8 cellular contexts compared by ENCODE assay signal in the genomic region with DNA sequence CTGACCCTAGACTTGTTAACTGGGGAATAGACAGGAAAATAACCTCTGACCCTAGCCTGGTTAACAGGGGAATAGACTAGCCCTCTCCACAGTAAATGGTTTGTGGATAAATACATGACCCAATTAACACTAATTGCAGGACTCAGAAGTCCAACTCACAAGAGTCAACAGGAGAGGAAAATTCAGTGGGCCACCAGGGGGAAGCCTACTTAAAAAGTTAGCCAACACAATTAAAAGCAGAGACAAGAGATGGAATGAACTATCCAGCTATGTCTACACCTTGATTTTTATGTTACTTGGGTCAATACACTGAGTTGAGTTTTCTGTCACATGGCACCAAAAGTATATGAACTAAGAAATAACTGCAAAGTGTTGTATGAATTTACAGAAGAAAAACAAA.
A peak's percentile ranks its signal among the peaks of the same experiment; 100 is the strongest.
DNase-seq lines count a peak whose midpoint lies in the region; ATAC-seq and TF ChIP-seq lines count a peak whose summit lies in the region.

No MANE protein-coding gene starts in this region.

- peak; percentile 72 for TF ChIP-seq CTCF in PC-3 (conservative IDR thresholded peaks at IDR 0.05; ENCODE audit: low read depth, low read length)

- no peaks in the 10 kb centered on the region for H4K20me1 ChIP-seq in PC-3 (ENCODE audit: low read length)

- no peaks in the 10 kb centered on the region for H3K9me3 ChIP-seq in CD8-positive, alpha-beta memory T cell (ENCODE audit: low read length)
- H3K9me3 ChIP-seq in PC-3 (ENCODE audit: low read length): no peaks in the 10 kb centered on the region

- intact Hi-C loops in PC-3 (cut with micrococcal nuclease): loop anchor here (1.0 to 10.0 kb wide), 5 partner anchors 34 to 439 kb away; no protein-coding TSS in a partner anchor

- peaks cover 0 to 1% of the 10 kb centered on the region in 2 donors for H3K27me3 Mint-ChIP-seq in CD8-positive, alpha-beta memory T cell
- H3K27me3 Mint-ChIP-seq in activated naive CD8-positive, alpha-beta T cell: no peaks in the 10 kb centered on the region

- no peaks in the 10 kb centered on the region for H3K27me3 ChIP-seq in CD8-positive, alpha-beta memory T cell (ENCODE audit: insufficient read depth, low read length, poor library complexity, severe bottlenecking)
- H3K27me3 ChIP-seq in PC-3 (ENCODE audit: low read length): no peaks in the 10 kb centered on the region

- POLR2A ChIA-PET in CD8-positive, alpha-beta memory T cell (lab: Charles Lee): interaction anchor here (1.5 to 2.3 kb wide), 3 partner anchors 34 to 162 kb away, joined by 4 to 18 read pairs (median 18); partner anchors contain the start of gene SLC39A10
- POLR2A ChIA-PET in PC-3 (lab: Charles Lee; ENCODE audit: unreplicated experiment): no interaction called here

- no peaks in the 10 kb centered on the region for H3K36me3 Mint-ChIP-seq in CD8-positive, alpha-beta memory T cell
- H3K36me3 Mint-ChIP-seq in activated naive CD8-positive, alpha-beta T cell: no peaks in the 10 kb centered on the region

- H3K79me2 ChIP-seq in PC-3 (ENCODE audit: low read length): no peaks in the 10 kb centered on the region

- DNase-seq in CD8-positive, alpha-beta memory T cell: peak; percentile 35 to 78 (median 53)
- DNase-seq in PC-3 (peak; percentile 59), kidney tubule cell (ENCODE audit: low spot score) (peak; percentile 34), cerebellar cortex (ENCODE audit: low spot score) (no peak)
- peak; percentile 29 to 52 for DNase-seq in stimulated activated CD8-positive, alpha-beta memory T cell treated with anti-CD3 and anti-CD28 coated beads, Interleukin-7, amount 100 ng/mL, for 1 hour (ENCODE audit: low read depth in 2 of 2)
- no peak for DNase-seq in NK-92 treated with Interleukin-12 subunit alpha and Interleukin-12 subunit beta, amount 100 ng/mL, for 24 hours (lab: John Stamatoyannopoulos, UW)

- BruUV-seq in PC-3 (replicated peaks; lab: Mats Ljungman, UMichigan): no TSS peak

- CTCF ChIA-PET in CD8-positive, alpha-beta memory T cell (lab: Charles Lee): interaction anchor here (0.6 to 8.8 kb wide), 29 partner anchors 9 to 570 kb away, joined by 3 to 120 read pairs (median 5); partner anchors contain the start of genes DNAH7 and SLC39A10
- CTCF ChIA-PET in PC-3 (lab: Charles Lee): interaction anchor here (0.6 to 1.7 kb wide), 4 partner anchors 48 to 228 kb away, joined by 3 to 9 read pairs (median 7); partner anchors contain the start of gene SLC39A10

- no peak overlapping the region for H3K4me3 Mint-ChIP-seq in CD8-positive, alpha-beta memory T cell
- no peak overlapping the region for H3K4me3 Mint-ChIP-seq in activated naive CD8-positive, alpha-beta T cell

- H3K9me2 ChIP-seq in PC-3 (replicated peaks; ENCODE audit: low read length): no peaks in the 10 kb centered on the region

- peaks cover 15% of the 10 kb centered on the region for H3K4me1 ChIP-seq in CD8-positive, alpha-beta memory T cell (ENCODE audit: insufficient read depth, low read length)
- H3K4me1 ChIP-seq in PC-3 (ENCODE audit: insufficient read depth, low read length): 0 out of 2 replicates have a peak, but pooled peaks cover 7% of the 10 kb centered on the region

- H3K9ac ChIP-seq in PC-3 (ENCODE audit: low read length): no peak overlapping the region

- no peak overlapping the region for H3K4me2 ChIP-seq in PC-3 (ENCODE audit: low read length)

- no peaks in the 10 kb centered on the region for H3F3A ChIP-seq in PC-3 (ENCODE audit: low read length, unreplicated experiment)

- H3K27ac ChIP-seq in CD8-positive, alpha-beta memory T cell (ENCODE audit: low read depth, low read length): no peak overlapping the region
- no peak overlapping the region for H3K27ac ChIP-seq in PC-3 (ENCODE audit: low read length)

- peak overlapping the region in 3 of 8 donors; percentile 17 to 66 (median 54) for H3K27ac Mint-ChIP-seq in CD8-positive, alpha-beta memory T cell
- peak overlapping the region; percentile 38 for H3K27ac Mint-ChIP-seq in activated naive CD8-positive, alpha-beta T cell

- H3K36me3 ChIP-seq in CD8-positive, alpha-beta memory T cell (ENCODE audit: insufficient read depth, low read length): no peaks in the 10 kb centered on the region
- H3K36me3 ChIP-seq in PC-3 (ENCODE audit: low read depth, low read length): no peaks in the 10 kb centered on the region

- H3K9me3 Mint-ChIP-seq in CD8-positive, alpha-beta memory T cell: no peaks in the 10 kb centered on the region
- H3K9me3 Mint-ChIP-seq in activated naive CD8-positive, alpha-beta T cell (ENCODE audit: low read depth): no peaks in the 10 kb centered on the region

- peak; percentile 50 for ATAC-seq in GM21390 (IDR thresholded peaks at IDR 0.05; ENCODE audit: unreplicated experiment)
- peak; percentile 37; the same call in 1 of the 2 replicates for ATAC-seq in PC-3

- H2AFZ ChIP-seq in PC-3 (ENCODE audit: low read length): no peak overlapping the region

- no peak overlapping the region for H3K4me3 ChIP-seq in CD8-positive, alpha-beta memory T cell (ENCODE audit: low read length)
- H3K4me3 ChIP-seq in PC-3 (ENCODE audit: low read length): no peak overlapping the region

- peaks cover 18 to 52% (median 37%) of the 10 kb centered on the region in 3 donors for H3K4me1 Mint-ChIP-seq in CD8-positive, alpha-beta memory T cell
- H3K4me1 Mint-ChIP-seq in activated naive CD8-positive, alpha-beta T cell (ENCODE audit: low read depth): peaks cover 40% of the 10 kb centered on the region

Comparison
In these comparisons a context has a peak if more than half of its experiments do, and no peak if none do; other contexts are left out.
1. DNase-seq: peak in CD8-positive, alpha-beta memory T cell (5 of 5), PC-3 (single experiment), kidney tubule cell (single experiment) and stimulated activated CD8-positive, alpha-beta memory T cell treated with anti-CD3 and anti-CD28 coated beads, Interleukin-7, amount 100 ng/mL, for 1 hour (2 of 2); none in cerebellar cortex (single experiment) and NK-92 treated with Interleukin-12 subunit alpha and Interleukin-12 subunit beta, amount 100 ng/mL, for 24 hours (single experiment).